Comparison of ENCODE assay signal across 26 cellular contexts in the genomic region with DNA sequence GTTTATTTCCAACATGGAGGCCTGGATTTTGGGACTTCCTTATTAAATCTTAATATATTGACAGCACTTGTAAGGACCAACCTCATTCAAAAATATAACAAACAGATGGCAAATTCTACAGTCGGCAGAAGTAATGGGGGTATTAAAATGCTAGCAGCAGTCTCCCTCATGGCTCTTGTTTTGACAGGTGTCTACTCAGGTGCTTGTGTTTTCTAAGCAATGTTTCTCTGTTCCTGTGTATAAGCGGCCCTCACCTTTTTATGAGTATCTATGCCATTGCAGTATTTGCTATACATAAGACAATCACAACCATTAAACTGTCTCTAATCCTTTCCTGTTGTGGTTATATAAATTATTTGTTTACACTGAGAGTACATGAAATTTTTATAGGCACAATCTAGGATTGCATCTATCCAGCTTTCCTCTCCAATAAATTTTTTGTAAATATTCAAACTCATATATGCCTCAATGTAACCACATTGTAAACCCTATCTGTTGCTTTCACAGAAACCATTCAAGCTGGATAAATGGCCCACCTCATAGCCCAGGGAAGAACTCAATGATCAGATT.
"Had no signal": no experiment of that assay in that cellular context is flagged by ENCODE, and none has a peak within 500 bp of the region (broad histone marks: within the 10 kb centered on the region; RNA-seq: fewer than 3 reads in every experiment).

No MANE protein-coding gene starts in this region.

- DNase-seq: activated B cell treated with CpG ODN at 0.5 μM for 24 hours; activated CD4-positive, alpha-beta T cell treated with anti-CD3 and anti-CD28 coated beads for 48 hours; activated CD4-positive, alpha-beta T cell treated with anti-CD3 and anti-CD28 coated beads, Interleukin-2, amount 50 U/mL, for 1 hour; activated CD4-positive, alpha-beta T cell treated with anti-CD3 and anti-CD28 coated beads, Interleukin-2, amount 50 U/mL, for 48 hours; activated CD8-positive, alpha-beta memory T cell treated with anti-CD3 and anti-CD28 coated beads for 24 hours; activated CD8-positive, alpha-beta T cell treated with anti-CD3 and anti-CD28 coated beads for 36 hours; activated effector memory CD4-positive, alpha-beta T cell treated with Interleukin-2 at 50 U/mL for 16 hours; activated gamma-delta T cell treated with Interleukin-2 at 50 U/mL for 16 hours; activated naive CD4-positive, alpha-beta T cell treated with anti-CD3 and anti-CD28 coated beads, Interleukin-2, amount 50 U/mL, for 16 hours; activated naive CD4-positive, alpha-beta T cell treated with Interleukin-2 at 50 U/mL for 16 hours; activated T-cell treated with anti-CD3 and anti-CD28 coated beads, Interleukin-2, amount 50 U/mL, for 4 hours; amniotic stem cell; anterior cingulate cortex; brain microvascular endothelial cell; caudate nucleus; cortex of kidney; dermis blood vessel endothelial cell; effector memory CD4-positive, alpha-beta T cell; endodermal cell; foreskin fibroblast; head of caudate nucleus; T-helper 2 cell; WERI-Rb-1 had no signal

- ATAC-seq: activated CD4-positive, CD25-positive, alpha-beta regulatory T cell treated with anti-CD3 and anti-CD28 coated beads, Interleukin-2, amount 50 U/mL, for 24 hours; activated CD8-positive, alpha-beta T cell treated with anti-CD3 and anti-CD28 coated beads for 36 hours; activated T-cell treated with anti-CD3 and anti-CD28 coated beads, Interleukin-2, amount 50 U/mL, for 4 hours; activated T-helper 17 cell treated with anti-CD3 and anti-CD28 coated beads, Interleukin-2, amount 50 U/mL, for 72 hours; esophagus mucosa had no signal

- H3K36me3 ChIP-seq: brain microvascular endothelial cell, WERI-Rb-1 had no signal

- H3K27ac ChIP-seq: brain microvascular endothelial cell, WERI-Rb-1 had no signal

- H3K27me3 ChIP-seq: brain microvascular endothelial cell had no signal
